In genomic region chr4:142961866-142962265, GRCh38 we compare ENCODE assay signal across 10 cellular contexts.
A peak's percentile ranks its signal among the peaks of the same experiment; 100 is the strongest.
DNase-seq lines count a peak whose midpoint lies in the region; ATAC-seq lines count a peak whose summit lies in the region.
"Had no signal": no experiment of that assay in that cellular context is flagged by ENCODE, and none has a peak within 500 bp of the region (broad histone marks: within the 10 kb centered on the region; RNA-seq: fewer than 3 reads in every experiment).

No MANE protein-coding gene starts in this region.

- peak; percentile 81 for DNase-seq in GF-D8 (lab: John Stamatoyannopoulos, UW)
- DNase-seq in SKM-1 treated with dmso at 0.1 percent for 144 hours (lab: John Stamatoyannopoulos, UW; ENCODE audit: unreplicated experiment), result peak; percentile 96
- DNase-seq in midbrain (lab: John Stamatoyannopoulos, UW), result peak; percentile 33
- no peak for DNase-seq in germinal center (ENCODE audit: low spot score)
- no peak for DNase-seq in UCSD-AML1 (lab: John Stamatoyannopoulos, UW; ENCODE audit: unreplicated experiment)
- no peak for DNase-seq in activated T-cell treated with anti-CD3 and anti-CD28 coated beads, Interleukin-2, amount 50 U/mL, for 48 hours
- DNase-seq in activated CD8-positive, alpha-beta memory T cell treated with anti-CD3 and anti-CD28 coated beads, Interleukin-2, amount 50 U/mL, for 4 hours, result no peak
- DNase-seq: CD4-positive, CD25-positive, alpha-beta regulatory T cell; NCI-H1694 had no signal

- peak; percentile 80 for ATAC-seq in HG03103 (IDR thresholded peaks at IDR 0.05; ENCODE audit: low read depth, unreplicated experiment)

Comparison
In these comparisons a context has a peak if more than half of its experiments do, and no peak if none do; other contexts are left out.
1. DNase-seq: peak in GF-D8 (single experiment), SKM-1 treated with dmso at 0.1 percent for 144 hours (single experiment) and midbrain (single experiment); none in germinal center (single experiment), UCSD-AML1 (single experiment), activated T-cell treated with anti-CD3 and anti-CD28 coated beads, Interleukin-2, amount 50 U/mL, for 48 hours (0 of 2) and activated CD8-positive, alpha-beta memory T cell treated with anti-CD3 and anti-CD28 coated beads, Interleukin-2, amount 50 U/mL, for 4 hours (single experiment).